Comparison of ENCODE assay signal across 9 cellular contexts in genomic region chr10:5589963-5590511, GRCh38.
DNase-seq lines count a peak whose midpoint lies in the region; ATAC-seq and TF ChIP-seq lines count a peak whose summit lies in the region.
"Had no signal": no experiment of that assay in that cellular context is flagged by ENCODE, and none has a peak within 500 bp of the region (broad histone marks: within the 10 kb centered on the region; RNA-seq: fewer than 3 reads in every experiment).

No MANE protein-coding gene starts in this region.

- H3K4me3 Mint-ChIP-seq in dendritic cell treated with granulocyte-macrophage colony-stimulating factor and Interleukin-4, amounts not matched to agents 40 ng/mL and 50 ng/mL, for 4 days, result no peak overlapping the region
- H3K4me3 Mint-ChIP-seq in osteocyte (ENCODE audit: unreplicated experiment), result no peak overlapping the region

- intact Hi-C loops in Panc1 (cut with micrococcal nuclease; ENCODE audit: unreplicated experiment), result no loop called here
- intact Hi-C loops in dendritic cell treated with granulocyte-macrophage colony-stimulating factor and Interleukin-4, amounts not matched to agents 40 ng/mL and 50 ng/mL, for 4 days (cut with micrococcal nuclease), result no loop called here

- no peaks in the 10 kb centered on the region for H3K36me3 ChIP-seq in Panc1 (ENCODE audit: control insufficient read depth, insufficient read depth, low read length)

- peaks cover 44% of the 10 kb centered on the region for H3K27me3 Mint-ChIP-seq in dendritic cell treated with granulocyte-macrophage colony-stimulating factor and Interleukin-4, amounts not matched to agents 40 ng/mL and 50 ng/mL, for 4 days
- no peaks in the 10 kb centered on the region for H3K27me3 Mint-ChIP-seq in osteocyte (ENCODE audit: unreplicated experiment)

- H3K27me3 ChIP-seq in Panc1 (ENCODE audit: control insufficient read depth, insufficient read depth, low read length), result no peaks in the 10 kb centered on the region

- TF ChIP-seq CTCF in Panc1 (IDR thresholded peaks at IDR 0.05) (no peak), osteocyte (IDR thresholded peaks at IDR 0.05) (peak; percentile 44)

- ATAC-seq in Panc1, result peak; percentile 40; the same call in 1 of the 2 replicates
- ATAC-seq in HG02884 (IDR thresholded peaks at IDR 0.05; ENCODE audit: unreplicated experiment), result no peak
- ATAC-seq in HG02588 (IDR thresholded peaks at IDR 0.05; ENCODE audit: unreplicated experiment), result no peak

- H3K27ac Mint-ChIP-seq in dendritic cell treated with granulocyte-macrophage colony-stimulating factor and Interleukin-4, amounts not matched to agents 40 ng/mL and 50 ng/mL, for 4 days, result peak overlapping the region; percentile 41
- no peak overlapping the region for H3K27ac Mint-ChIP-seq in osteocyte (ENCODE audit: unreplicated experiment)

- no peaks in the 10 kb centered on the region for H3K9me3 Mint-ChIP-seq in dendritic cell treated with granulocyte-macrophage colony-stimulating factor and Interleukin-4, amounts not matched to agents 40 ng/mL and 50 ng/mL, for 4 days
- H3K9me3 Mint-ChIP-seq in osteocyte (ENCODE audit: unreplicated experiment), result no peaks in the 10 kb centered on the region

- peaks cover 7% of the 10 kb centered on the region for H3K4me1 ChIP-seq in Panc1 (ENCODE audit: control insufficient read depth, insufficient read depth, low read length)

- H3K27ac ChIP-seq in Panc1 (ENCODE audit: low read length), result no peak overlapping the region

- DNase-seq in ELR (ENCODE audit: low read depth) (peak; percentile 77), Panc1 (ENCODE audit: low read depth, low spot score) (no peak), osteocyte (ENCODE audit: extremely low spot score, unreplicated experiment) (no peak), globus pallidus (ENCODE audit: low spot score) (no peak), NOMO-1 treated with dmso at 0.1 percent for 144 hours (lab: John Stamatoyannopoulos, UW; ENCODE audit: unreplicated experiment) (no peak)
- DNase-seq: NCI-H1930 had no signal

- in situ Hi-C loops in Panc1 (cut with HindIII; ENCODE audit: low pct_unique_long_range_greater_than_20kb, low sequenced_read_pairs), result no loop called here

- H3K4me3 ChIP-seq in Panc1 (ENCODE audit: low read depth in 2 of 2, low read length in 2 of 2), result no peak overlapping the region

- CTCF ChIA-PET in Panc1 (lab: Charles Lee), result no interaction called here

- POLR2A ChIA-PET in Panc1 (lab: Charles Lee), result no interaction called here

- H3K4me1 Mint-ChIP-seq in dendritic cell treated with granulocyte-macrophage colony-stimulating factor and Interleukin-4, amounts not matched to agents 40 ng/mL and 50 ng/mL, for 4 days (ENCODE audit: low read depth), result peaks cover 34% of the 10 kb centered on the region
- peaks cover 54% of the 10 kb centered on the region for H3K4me1 Mint-ChIP-seq in osteocyte (ENCODE audit: unreplicated experiment)

- no TSS peak for BruUV-seq in Panc1 (replicated peaks; lab: Mats Ljungman, UMichigan)

- no peaks in the 10 kb centered on the region for H3K36me3 Mint-ChIP-seq in dendritic cell treated with granulocyte-macrophage colony-stimulating factor and Interleukin-4, amounts not matched to agents 40 ng/mL and 50 ng/mL, for 4 days (ENCODE audit: low read depth)
- H3K36me3 Mint-ChIP-seq in osteocyte (ENCODE audit: unreplicated experiment), result no peaks in the 10 kb centered on the region

- no peaks in the 10 kb centered on the region for H3K9me3 ChIP-seq in Panc1 (ENCODE audit: control insufficient read depth, insufficient read depth, low read depth, low read length)
